In the genomic region with DNA sequence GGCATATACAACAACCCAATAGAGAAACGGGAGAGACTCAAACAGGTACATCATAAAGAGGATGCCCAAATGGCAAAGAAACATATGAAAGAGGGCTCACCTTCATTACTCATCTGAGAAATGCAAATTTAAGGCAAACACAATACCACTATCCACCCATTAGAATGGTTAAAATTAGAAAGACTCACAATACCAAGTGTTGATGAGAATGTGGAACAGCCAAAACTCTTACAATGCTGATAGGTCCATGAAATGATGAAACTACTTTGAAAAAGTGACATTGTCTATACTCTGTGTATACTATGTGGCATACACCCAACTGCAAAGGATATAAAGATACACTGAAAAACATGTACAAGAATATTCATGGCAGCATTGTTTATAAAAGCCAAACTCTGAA, we compare ENCODE assay signal across 34 cellular contexts.
"Had no signal": no experiment of that assay in that cellular context is flagged by ENCODE, and none has a peak within 500 bp of the region (broad histone marks: within the 10 kb centered on the region; RNA-seq: fewer than 3 reads in every experiment).

No MANE protein-coding gene starts in this region.

- H3K27me3 ChIP-seq: MG63 had no signal

- H3K9ac ChIP-seq: KMS-11 had no signal

- H3K4me3 ChIP-seq: MG63 had no signal

- DNase-seq: Karpas-422, Kasumi-1, MG63, MM.1S, MV-4-11, NCI-H1048, NCI-H1092, NCI-H1092 treated with DMSO at 0.1 percent for 48 hours, NCI-H1105, NCI-H1105 treated with DMSO at 0.1 percent for 48 hours, NCI-H1417, NCI-H1417 treated with DMSO at 0.1 percent for 48 hours, NCI-H1436, NCI-H1436 treated with DMSO at 0.1 percent for 48 hours, NCI-H146, NCI-H1694, NCI-H1694 treated with DMSO at 0.1 percent for 48 hours, NCI-H187, NCI-H187 treated with DMSO at 0.1 percent for 48 hours, NCI-H1930, NCI-H2029, NCI-H2029 treated with DMSO at 0.1 percent for 48 hours, NCI-H2081, NCI-H2081 treated with DMSO at 0.1 percent for 48 hours, NCI-H2107, NCI-H2171, NCI-H2171 treated with DMSO at 0.1 percent for 48 hours, NCI-H2227 treated with DMSO at 0.1 percent for 48 hours, NCI-H226, NCI-H345, NCI-H446, NCI-H510A treated with DMSO at 0.1 percent for 48 hours, NCI-H524 had no signal

- H3K36me3 ChIP-seq: MG63 had no signal

- H3K27ac ChIP-seq: KMS-11 had no signal

- H3K4me2 ChIP-seq: KMS-11 had no signal

- H3K9me3 ChIP-seq: MG63 had no signal
